ENCODE assay signal across 11 cellular contexts in the genomic region with DNA sequence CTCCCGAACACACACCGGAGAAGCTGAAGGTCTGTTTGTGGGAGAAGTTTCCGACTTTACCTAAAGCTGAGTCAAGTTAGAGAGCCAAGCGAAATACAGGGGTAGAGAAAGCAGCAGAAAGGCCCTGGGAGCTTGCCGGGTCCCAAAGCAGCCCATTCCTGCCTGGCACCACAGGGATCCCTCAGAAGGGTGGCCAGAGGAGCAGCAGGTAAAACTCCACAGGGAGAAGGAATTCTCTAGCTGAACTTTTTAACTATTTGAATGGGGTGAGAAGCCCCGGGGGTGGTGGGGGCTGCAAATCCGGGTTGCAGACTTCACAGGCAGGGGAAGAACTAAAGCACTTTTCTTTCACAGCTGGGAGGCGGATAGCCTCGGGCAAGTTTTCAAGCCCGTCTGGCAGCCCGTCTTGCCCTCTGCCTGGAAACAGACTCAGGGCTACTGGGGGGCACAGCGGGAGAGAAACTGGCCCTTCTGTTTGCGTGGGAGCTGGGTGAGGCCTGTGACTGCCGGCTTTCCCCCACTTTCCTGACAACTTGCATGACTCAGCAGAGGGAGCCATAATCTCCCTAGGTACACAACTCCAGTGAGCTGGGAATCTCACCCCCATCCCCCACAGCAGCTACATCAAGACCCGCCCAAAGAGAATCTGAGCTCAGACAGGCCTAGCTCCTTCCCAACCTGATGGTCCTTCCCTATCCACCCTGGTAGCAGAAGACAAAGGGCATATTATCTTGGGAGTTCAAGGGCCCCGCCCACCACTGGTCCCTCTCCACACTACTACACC.
DNase-seq lines count a peak whose midpoint lies in the region; ATAC-seq and TF ChIP-seq lines count a peak whose summit lies in the region.
"Had no signal": no experiment of that assay in that cellular context is flagged by ENCODE, and none has a peak within 500 bp of the region (broad histone marks: within the 10 kb centered on the region; RNA-seq: fewer than 3 reads in every experiment).

No MANE protein-coding gene starts in this region.

- H3K9me1 ChIP-seq in IMR-90 (ENCODE audit: insufficient read depth, low read length) = no peaks in the 10 kb centered on the region

- dilution Hi-C loops in IMR-90 (cut with HindIII; ENCODE audit: low sequenced_read_pairs, unreplicated experiment) = no loop called here

- H3K9me3 Mint-ChIP-seq in CD14-positive monocyte = peaks cover 0 to 2% (median 0%) of the 10 kb centered on the region in 7 donors
- H3K9me3 Mint-ChIP-seq: effector memory CD8-positive, alpha-beta T cell had no signal

- peaks cover 13% of the 10 kb centered on the region for H3K4me1 Mint-ChIP-seq in CD14-positive monocyte

- peak overlapping the region; percentile 16 to 22; a peak in 2 of 4 replicates for H4K8ac ChIP-seq in IMR-90 (ENCODE audit: low read depth in 2 of 2, low read length in 2 of 2)

- peaks cover 0 to 2% (median 0%) of the 10 kb centered on the region in 3 donors for H3K27me3 Mint-ChIP-seq in CD14-positive monocyte (ENCODE audit: low read depth in 3 of 3)
- H3K27me3 Mint-ChIP-seq: effector memory CD8-positive, alpha-beta T cell had no signal

- H4K20me1 ChIP-seq in IMR-90 (ENCODE audit: insufficient read depth, low read length) = no peaks in the 10 kb centered on the region; the same call in 1 of the 2 replicates

- H3K4me3 ChIP-seq in IMR-90 (ENCODE audit: insufficient read depth, low read depth, low read length) = no peak overlapping the region
- H3K4me3 ChIP-seq in effector memory CD4-positive, alpha-beta T cell (ENCODE audit: insufficient read depth, low read depth, low read length, poor library complexity, severe bottlenecking) = no peak overlapping the region
- H3K4me3 ChIP-seq: suprapubic skin had no signal

- H3K27me3 ChIP-seq in IMR-90 (ENCODE audit: control insufficient read depth, insufficient read depth, low read length) = no peaks in the 10 kb centered on the region
- no peaks in the 10 kb centered on the region for H3K27me3 ChIP-seq in effector memory CD4-positive, alpha-beta T cell (replicated peaks; ENCODE audit: control insufficient read depth, insufficient read depth, low read length, poor library complexity, severe bottlenecking)
- H3K27me3 ChIP-seq: suprapubic skin had no signal

- no peak for DNase-seq in CD14-positive monocyte (ENCODE audit: low spot score)
- peak; percentile 40 for DNase-seq in IMR-90
- DNase-seq in brain pericyte (ENCODE audit: low read depth, low spot score) = peak; percentile 66
- DNase-seq in left colon = peak; percentile 46 to 52
- DNase-seq in DMS114 treated with DMSO at 0.1 percent for 48 hours (lab: John Stamatoyannopoulos, UW; ENCODE audit: unreplicated experiment) = no peak
- no peak for DNase-seq in effector memory CD4-positive, alpha-beta T cell
- DNase-seq in middle frontal gyrus (ENCODE audit: extremely low spot score, low spot score) = no peak
- DNase-seq: activated T-cell treated with anti-CD3 and anti-CD28 coated beads, Interleukin-2, amount 50 U/mL, for 48 hours; effector memory CD8-positive, alpha-beta T cell had no signal

- no peak overlapping the region for H3K56ac ChIP-seq in IMR-90 (ENCODE audit: extremely low read depth, insufficient read depth, low read length)

- H2BK20ac ChIP-seq in IMR-90 (ENCODE audit: low read depth, low read length) = 0 out of 2 replicates have a peak overlapping the region, but pooled peaks have one; percentile 38

- peak overlapping the region; percentile 63 for H3K14ac ChIP-seq in IMR-90 (replicated peaks; ENCODE audit: low read depth, low read length)

- peak overlapping the region in 4 of 7 donors; percentile 16 to 58 (median 18) for H3K27ac Mint-ChIP-seq in CD14-positive monocyte
- H3K27ac Mint-ChIP-seq: effector memory CD8-positive, alpha-beta T cell had no signal

- H4K5ac ChIP-seq in IMR-90 (ENCODE audit: low read depth, low read length) = peak overlapping the region; percentile 88

- no TSS peak for BruUV-seq in IMR-90 (replicated peaks; lab: Mats Ljungman, UMichigan)

- H3K9me3 ChIP-seq in IMR-90 (ENCODE audit: control insufficient read depth, insufficient read depth, low read length) = peaks cover 3% of the 10 kb centered on the region; the same call in 1 of the 2 replicates
- no peaks in the 10 kb centered on the region for H3K9me3 ChIP-seq in effector memory CD4-positive, alpha-beta T cell (ENCODE audit: control insufficient read depth, low read length)
- H3K9me3 ChIP-seq: suprapubic skin had no signal

- no peak overlapping the region for H3K4me2 ChIP-seq in IMR-90 (ENCODE audit: low read depth, low read length)

- H3K27ac ChIP-seq in IMR-90 (ENCODE audit: insufficient read depth, low read length) = peak overlapping the region; percentile 35; the same call in 1 of the 2 replicates
- H3K27ac ChIP-seq in effector memory CD4-positive, alpha-beta T cell (ENCODE audit: insufficient read depth, low read length, poor library complexity, severe bottlenecking) = no peak overlapping the region
- H3K27ac ChIP-seq: suprapubic skin had no signal

- H2AK9ac ChIP-seq in IMR-90 (replicated peaks; ENCODE audit: low read depth, low read length, poor library complexity) = no peak overlapping the region

- CTCF ChIA-PET in IMR-90 (lab: Yijun Ruan, JAX) = no interaction called here

- peak overlapping the region; percentile 53; the same call in 1 of the 3 replicates for H2BK15ac ChIP-seq in IMR-90 (ENCODE audit: low read depth, low read length)

- peaks cover 61 to 77% of the 10 kb centered on the region in 2 donors for H3K36me3 Mint-ChIP-seq in CD14-positive monocyte

- no peak overlapping the region for H3K9ac ChIP-seq in IMR-90 (ENCODE audit: low read depth, low read length)

- intact Hi-C loops in CD14-positive monocyte (cut with micrococcal nuclease) (no loop called here), IMR-90 (cut with micrococcal nuclease) (loop anchor here (1.0 kb wide), 1 partner anchor 34 kb away; no protein-coding TSS in a partner anchor), left colon (cut with DNase I, micrococcal nuclease) (no loop called here)

- H3K18ac ChIP-seq in IMR-90 (ENCODE audit: low read depth, low read length) = peak overlapping the region; percentile 36; the same call in 1 of the 2 replicates

- peak overlapping the region; percentile 44 for H2BK120ac ChIP-seq in IMR-90 (ENCODE audit: low read depth, low read length)

- peak overlapping the region; percentile 70 for H3K4ac ChIP-seq in IMR-90 (ENCODE audit: low read depth, low read length)

- TF ChIP-seq POLR2A in IMR-90 (IDR thresholded peaks at IDR 0.05; ENCODE audit: low read depth, low read length) = no peak

- no peak; the same call in 1 of the 2 replicates for ATAC-seq in IMR-90 (ENCODE audit: low read depth)
- ATAC-seq in left colon = peak; percentile 59
- ATAC-seq in GM18520 (IDR thresholded peaks at IDR 0.05; ENCODE audit: unreplicated experiment) = no peak
- ATAC-seq: effector memory CD8-positive, alpha-beta T cell had no signal

- peak overlapping the region; percentile 56; the same call in 1 of the 2 replicates for H3K23ac ChIP-seq in IMR-90 (ENCODE audit: low read depth, low read length)

- TF ChIP-seq CTCF in CD14-positive monocyte (IDR thresholded peaks at IDR 0.05) (no peak), IMR-90 (conservative IDR thresholded peaks at IDR 0.05; ENCODE audit: low read depth, low read length) (no peak)

- no peak for TF ChIP-seq RAD21 in IMR-90 (IDR thresholded peaks at IDR 0.05; ENCODE audit: low read length)

- peak overlapping the region; percentile 62 for H2BK5ac ChIP-seq in IMR-90 (ENCODE audit: low read depth, low read length, poor library complexity, severe bottlenecking)

- 83% methylated on average over 5 of the region's 16 CpGs; no CpG with 5 or more reads in 1 of the 2 experiments for WGBS in IMR-90 (ENCODE audit: extremely low coverage in 2 of 2, insufficient read length in 1 of 2), 2 experiments

- H3K79me1 ChIP-seq in IMR-90 (ENCODE audit: low read depth in 1 of 2, low read length in 2 of 2) = peaks cover 3 to 29% of the 10 kb centered on the region in 2 experiments; a peak in 3 of 4 replicates

- no peak overlapping the region for H3K4me3 Mint-ChIP-seq in CD14-positive monocyte
- H3K4me3 Mint-ChIP-seq: effector memory CD8-positive, alpha-beta T cell had no signal

- H3K4me1 ChIP-seq in IMR-90 (ENCODE audit: control insufficient read depth, insufficient read depth, low read length) = peaks cover 18% of the 10 kb centered on the region
- H3K4me1 ChIP-seq in effector memory CD4-positive, alpha-beta T cell (ENCODE audit: control insufficient read depth, insufficient read depth, low read length, poor library complexity, severe bottlenecking) = no peaks in the 10 kb centered on the region

- in situ Hi-C loops in IMR-90 (cut with MboI; ENCODE audit: low sequenced_read_pairs) = loop anchor here (25.0 kb wide), 1 partner anchor 754 kb away; no protein-coding TSS in a partner anchor

- peaks cover 4% of the 10 kb centered on the region for H3K36me3 ChIP-seq in IMR-90 (ENCODE audit: control insufficient read depth, insufficient read depth, low read length)
- no peaks in the 10 kb centered on the region for H3K36me3 ChIP-seq in effector memory CD4-positive, alpha-beta T cell (ENCODE audit: control insufficient read depth, insufficient read depth, low read length)

- H2AFZ ChIP-seq in IMR-90 (replicated peaks; ENCODE audit: low read length, poor library complexity) = peak overlapping the region; percentile 56

- H4K91ac ChIP-seq in IMR-90 (ENCODE audit: insufficient read depth, low read depth, low read length) = peak overlapping the region; percentile 69

- peak overlapping the region; percentile 71; the same call in 1 of the 2 replicates for H2AK5ac ChIP-seq in IMR-90 (ENCODE audit: low read depth, low read length)

- POLR2A ChIA-PET in IMR-90 (lab: Charles Lee; ENCODE audit: unreplicated experiment) = no interaction called here

TF ChIP-seq in IMR-90, 13 proteins besides CTCF, POLR2A, EP300 and RAD21:
- 0 out of 2 replicates have a peak, but pooled peaks have one; percentile 29 for TF ChIP-seq NFE2L2 (IDR thresholded peaks at IDR 0.05; ENCODE audit: low read depth, low read length)
- TF ChIP-seq MAZ (IDR thresholded peaks at IDR 0.05; ENCODE audit: borderline replicate concordance, low read depth, low read length) = no peak
- TF ChIP-seq, protein P1, sequence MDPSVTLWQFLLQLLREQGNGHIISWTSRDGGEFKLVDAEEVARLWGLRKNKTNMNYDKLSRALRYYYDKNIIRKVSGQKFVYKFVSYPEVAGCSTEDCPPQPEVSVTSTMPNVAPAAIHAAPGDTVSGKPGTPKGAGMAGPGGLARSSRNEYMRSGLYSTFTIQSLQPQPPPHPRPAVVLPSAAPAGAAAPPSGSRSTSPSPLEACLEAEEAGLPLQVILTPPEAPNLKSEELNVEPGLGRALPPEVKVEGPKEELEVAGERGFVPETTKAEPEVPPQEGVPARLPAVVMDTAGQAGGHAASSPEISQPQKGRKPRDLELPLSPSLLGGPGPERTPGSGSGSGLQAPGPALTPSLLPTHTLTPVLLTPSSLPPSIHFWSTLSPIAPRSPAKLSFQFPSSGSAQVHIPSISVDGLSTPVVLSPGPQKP (IDR thresholded peaks at IDR 0.05; ENCODE audit: borderline replicate concordance, low read depth, low read length) = no peak

Comparison
In these comparisons a context has a peak if more than half of its experiments do, and no peak if none do; other contexts are left out.
1. DNase-seq: peak in IMR-90 (single experiment), brain pericyte (single experiment) and left colon (2 of 2); none in CD14-positive monocyte (single experiment), DMS114 treated with DMSO at 0.1 percent for 48 hours (single experiment), effector memory CD4-positive, alpha-beta T cell (0 of 3) and middle frontal gyrus (single experiment).